Comparison of ENCODE assay signal across 8 cellular contexts in genomic region chr15:43492673-43493601, GRCh38. TPM values are rescaled to one million over a fixed set of nuclear protein-coding genes. Genes with fewer than 3 reads are reported as not detected.
A peak's percentile ranks its signal among the peaks of the same experiment; 100 is the strongest.
DNase-seq lines count a peak whose midpoint lies in the region; ATAC-seq and TF ChIP-seq lines count a peak whose summit lies in the region.

TP53BP1 (minus strand) TSS chr15:43493156; CDS start chr15:43493043, 113 bp downstream.

- intact Hi-C loops in testis (cut with DNase I; ENCODE audit: low total_unique reads), result no loop called here

- peaks cover 12% of the 10 kb centered on the region for H4K20me1 ChIP-seq in osteoblast (ENCODE audit: insufficient read depth, low read length)

- peak within 1 kb of the TSS; percentile 91 for H3K27ac ChIP-seq in osteoblast (ENCODE audit: low read depth, low read length)
- H3K27ac ChIP-seq in testis, result peak within 1 kb of the TSS; percentile 82 to 86

- peaks cover 15% of the 10 kb centered on the region for H3K36me3 Mint-ChIP-seq in activated naive CD8-positive, alpha-beta T cell treated with anti-CD3 and anti-CD28 coated beads, Interleukin-2, amount 10 ng/mL, durations not matched to agents 7 days and 5 days
- no peaks in the 10 kb centered on the region for H3K36me3 Mint-ChIP-seq in glutamatergic neuron (ENCODE audit: unreplicated experiment)

- ATAC-seq in HG02759 (IDR thresholded peaks at IDR 0.05; ENCODE audit: unreplicated experiment), result peak; percentile 99
- peak; percentile 99 for ATAC-seq in activated naive CD8-positive, alpha-beta T cell treated with anti-CD3 and anti-CD28 coated beads, Interleukin-2, amount 10 ng/mL, durations not matched to agents 7 days and 5 days (ENCODE audit: low read depth)

- H3K4me1 Mint-ChIP-seq in activated naive CD8-positive, alpha-beta T cell treated with anti-CD3 and anti-CD28 coated beads, Interleukin-2, amount 10 ng/mL, durations not matched to agents 7 days and 5 days, result peaks cover 25% of the 10 kb centered on the region
- peaks cover 24% of the 10 kb centered on the region for H3K4me1 Mint-ChIP-seq in glutamatergic neuron (ENCODE audit: low read depth, unreplicated experiment)

- H3K27me3 ChIP-seq in osteoblast (ENCODE audit: insufficient read depth, low read length) (no peaks in the 10 kb centered on the region), testis (no peaks in the 10 kb centered on the region)

- H3K4me2 ChIP-seq in osteoblast (ENCODE audit: insufficient read depth, low read length), result peak within 1 kb of the TSS; percentile 99

- H3K36me3 ChIP-seq in osteoblast (ENCODE audit: insufficient read depth, low read length), result peaks cover 27% of the 10 kb centered on the region
- no peaks in the 10 kb centered on the region for H3K36me3 ChIP-seq in testis (ENCODE audit: low read depth, missing control alignments)

- H3K4me3 ChIP-seq in GM12864 (ENCODE audit: low read depth, low read length), result peak within 1 kb of the TSS; percentile 82
- peak within 1 kb of the TSS; percentile 89 for H3K4me3 ChIP-seq in osteoblast (ENCODE audit: insufficient read depth, low read length)
- H3K4me3 ChIP-seq in testis, result peak within 1 kb of the TSS; percentile 69 to 78

- no peaks in the 10 kb centered on the region for H3K9me3 ChIP-seq in osteoblast (ENCODE audit: low read depth, low read length)
- no peaks in the 10 kb centered on the region for H3K9me3 ChIP-seq in testis

- H3K27me3 Mint-ChIP-seq in activated naive CD8-positive, alpha-beta T cell treated with anti-CD3 and anti-CD28 coated beads, Interleukin-2, amount 10 ng/mL, durations not matched to agents 7 days and 5 days, result peaks cover 2% of the 10 kb centered on the region
- peaks cover 13% of the 10 kb centered on the region for H3K27me3 Mint-ChIP-seq in glutamatergic neuron (ENCODE audit: unreplicated experiment)

- TF ChIP-seq POLR2A in testis (IDR thresholded peaks at IDR 0.05), result peak; percentile 49

- POLR2A ChIA-PET in activated naive CD8-positive, alpha-beta T cell treated with anti-CD3 and anti-CD28 coated beads, Interleukin-2, amount 10 ng/mL, durations not matched to agents 7 days and 5 days (lab: Charles Lee), result interaction anchor here (1.2 to 2.9 kb wide), 2 partner anchors 18 to 21 kb away, joined by 4 to 25 read pairs; no protein-coding TSS in a partner anchor

- peak within 1 kb of the TSS; percentile 95 for H3K27ac Mint-ChIP-seq in activated naive CD8-positive, alpha-beta T cell treated with anti-CD3 and anti-CD28 coated beads, Interleukin-2, amount 10 ng/mL, durations not matched to agents 7 days and 5 days
- H3K27ac Mint-ChIP-seq in glutamatergic neuron (ENCODE audit: unreplicated experiment), result peak within 1 kb of the TSS; percentile 99

- peaks cover 29% of the 10 kb centered on the region for H3K79me2 ChIP-seq in osteoblast (ENCODE audit: insufficient read depth, low read length)

- peak within 1 kb of the TSS; percentile 100 for H3K4me3 Mint-ChIP-seq in activated naive CD8-positive, alpha-beta T cell treated with anti-CD3 and anti-CD28 coated beads, Interleukin-2, amount 10 ng/mL, durations not matched to agents 7 days and 5 days
- H3K4me3 Mint-ChIP-seq in glutamatergic neuron (ENCODE audit: unreplicated experiment), result peak within 1 kb of the TSS; percentile 90

- peaks cover 17% of the 10 kb centered on the region for H3K4me1 ChIP-seq in osteoblast (ENCODE audit: insufficient read depth, low read length)
- H3K4me1 ChIP-seq in testis, result no peaks in the 10 kb centered on the region

- peak; percentile 80 for DNase-seq in GM12864 (ENCODE audit: low read depth)
- DNase-seq in NCI-H1417 (lab: John Stamatoyannopoulos, UW), result peak; percentile 89 to 95 (median 91)
- peak; percentile 63 to 90 for DNase-seq in SW 1271 (lab: John Stamatoyannopoulos, UW)
- peak; percentile 90 for DNase-seq in activated naive CD8-positive, alpha-beta T cell treated with anti-CD3 and anti-CD28 coated beads, Interleukin-2, amount 10 ng/mL, durations not matched to agents 7 days and 5 days
- DNase-seq in glutamatergic neuron, result peak; percentile 95
- peak; percentile 97 for DNase-seq in osteoblast (ENCODE audit: insufficient read length, low spot score, missing footprints)
- peak; percentile 100 for DNase-seq in testis

- H2AFZ ChIP-seq in osteoblast (ENCODE audit: low read length), result peak within 1 kb of the TSS; percentile 96

- WGBS in testis, 2 donors, result 0 to 1% methylated on average over 24 to 54 of the region's 54 CpGs

- H3K9me3 Mint-ChIP-seq in activated naive CD8-positive, alpha-beta T cell treated with anti-CD3 and anti-CD28 coated beads, Interleukin-2, amount 10 ng/mL, durations not matched to agents 7 days and 5 days, result no peaks in the 10 kb centered on the region
- H3K9me3 Mint-ChIP-seq in glutamatergic neuron (ENCODE audit: unreplicated experiment), result peaks cover 3% of the 10 kb centered on the region

- TF ChIP-seq CTCF in GM12864 (IDR thresholded peaks at IDR 0.05; ENCODE audit: low read depth, low read length, missing control alignments) (no peak), glutamatergic neuron (IDR thresholded peaks at IDR 0.05; ENCODE audit: partially characterized antibody, unreplicated experiment) (no peak), osteoblast (IDR thresholded peaks at IDR 0.05; ENCODE audit: extremely low read depth, low read depth, low read length) (no peak), testis (IDR thresholded peaks at IDR 0.05) (no peak)

RNA-seq across cellular contexts. Expression of gene TP53BP1, which starts in this region (rescaled TPM):
- 10 to 100 TPM; 27.1 to 27.5 TPM for total RNA-seq in activated naive CD8-positive, alpha-beta T cell treated with anti-CD3 and anti-CD28 coated beads, Interleukin-2, amount 10 ng/mL, durations not matched to agents 7 days and 5 days
- 142 TPM for total RNA-seq in glutamatergic neuron (ENCODE audit: unreplicated experiment)
- total RNA-seq in osteoblast, result 81.6 and 88.7 TPM in 2 replicates
- total RNA-seq in testis, result 100 to 1,000 TPM; 112 to 133 TPM
- 50.0 TPM for polyA plus RNA-seq in testis (ENCODE audit: insufficient read depth, low read depth, low replicate concordance)

Comparison
In these comparisons a context has a peak if more than half of its experiments do, and no peak if none do; other contexts are left out.
1. Peak in every context shown above with its lines: DNase-seq, ATAC-seq, H3K4me3 ChIP-seq and H3K27ac ChIP-seq.